ENCODE assay signal across 14 cellular contexts in genomic region chr22:31614781-31615480, GRCh38. TPM values are rescaled to one million over a fixed set of nuclear protein-coding genes. Genes with fewer than 3 reads are reported as not detected.
DNase-seq lines count a peak whose midpoint lies in the region; ATAC-seq and TF ChIP-seq lines count a peak whose summit lies in the region.
"Had no signal": no experiment of that assay in that cellular context is flagged by ENCODE, and none has a peak within 500 bp of the region (broad histone marks: within the 10 kb centered on the region; RNA-seq: fewer than 3 reads in every experiment).

No MANE protein-coding gene starts in this region.

- peaks cover 27% of the 10 kb centered on the region for H3K4me1 Mint-ChIP-seq in activated T-cell treated with anti-CD3 and anti-CD28 coated beads, Interleukin-2, amount 50 U/mL, for 72 hours (ENCODE audit: low read depth)

- H2AFZ ChIP-seq in Loucy (ENCODE audit: low read length): no peak overlapping the region

- H3K4me3 ChIP-seq in Loucy (ENCODE audit: low read length, poor library complexity, severe bottlenecking) (no peak overlapping the region), sigmoid colon (no peak overlapping the region)
- H3K4me3 ChIP-seq in effector memory CD4-positive, alpha-beta T cell (ENCODE audit: insufficient read depth, low read depth, low read length, poor library complexity, severe bottlenecking): no peak overlapping the region
- H3K4me3 ChIP-seq: Peyer's patch, prostate gland had no signal

- no peak overlapping the region for H3K4me3 Mint-ChIP-seq in activated T-cell treated with anti-CD3 and anti-CD28 coated beads, Interleukin-2, amount 50 U/mL, for 72 hours

- WGBS in sigmoid colon, 2 donors: 77 to 91% methylated on average over 18 of the region's 18 CpGs

- no peaks in the 10 kb centered on the region for H3K27me3 ChIP-seq in Loucy (ENCODE audit: insufficient read depth, low read length, poor library complexity, severe bottlenecking)
- no peaks in the 10 kb centered on the region for H3K27me3 ChIP-seq in effector memory CD4-positive, alpha-beta T cell (replicated peaks; ENCODE audit: control insufficient read depth, insufficient read depth, low read length, poor library complexity, severe bottlenecking)
- H3K27me3 ChIP-seq in sigmoid colon: no peaks in the 10 kb centered on the region
- H3K27me3 ChIP-seq: Peyer's patch had no signal

- H3K9me3 ChIP-seq in Loucy (ENCODE audit: insufficient read depth, low read depth, low read length): no peaks in the 10 kb centered on the region
- no peaks in the 10 kb centered on the region for H3K9me3 ChIP-seq in effector memory CD4-positive, alpha-beta T cell (ENCODE audit: control insufficient read depth, low read length)
- H3K9me3 ChIP-seq in sigmoid colon: no peaks in the 10 kb centered on the region
- H3K9me3 ChIP-seq: Peyer's patch, prostate gland had no signal

- TF ChIP-seq POLR2A in sigmoid colon (IDR thresholded peaks at IDR 0.05): no peak

- TF ChIP-seq CTCF in Loucy (conservative IDR thresholded peaks at IDR 0.05; ENCODE audit: low read length): no peak
- no peak for TF ChIP-seq CTCF in sigmoid colon (IDR thresholded peaks at IDR 0.05)

- no peaks in the 10 kb centered on the region for H3K27me3 Mint-ChIP-seq in activated T-cell treated with anti-CD3 and anti-CD28 coated beads, Interleukin-2, amount 50 U/mL, for 72 hours (ENCODE audit: low read depth)

- ATAC-seq in activated T-cell treated with anti-CD3 and anti-CD28 coated beads, Interleukin-2, amount 50 U/mL, for 72 hours (replicated peaks in 1 of 2): no peak

- H3F3A ChIP-seq in Loucy (ENCODE audit: low read depth): no peaks in the 10 kb centered on the region

- H3K36me3 ChIP-seq in Loucy (ENCODE audit: insufficient read depth, low read length) (peaks cover 32% of the 10 kb centered on the region; the same call in 1 of the 2 replicates), sigmoid colon (peaks cover 0 to 32% (median 17%) of the 10 kb centered on the region in 4 donors)
- peaks cover 57% of the 10 kb centered on the region for H3K36me3 ChIP-seq in effector memory CD4-positive, alpha-beta T cell (ENCODE audit: control insufficient read depth, insufficient read depth, low read length)
- H3K36me3 ChIP-seq: prostate gland had no signal

- H3K9ac ChIP-seq in Loucy (ENCODE audit: low read depth, low read length, poor library complexity, severe bottlenecking): peak overlapping the region; percentile 6

- intact Hi-C loops in sigmoid colon (cut with DNase I): no loop called here

- H3K9me3 Mint-ChIP-seq in activated T-cell treated with anti-CD3 and anti-CD28 coated beads, Interleukin-2, amount 50 U/mL, for 72 hours: no peaks in the 10 kb centered on the region

- no peak for TF ChIP-seq EP300 in sigmoid colon (IDR thresholded peaks at IDR 0.05)

- H3K36me3 Mint-ChIP-seq in activated T-cell treated with anti-CD3 and anti-CD28 coated beads, Interleukin-2, amount 50 U/mL, for 72 hours (ENCODE audit: insufficient read depth in 2 of 2): peaks cover 4 to 17% of the 10 kb centered on the region in 2 donors

- H3K27ac ChIP-seq in effector memory CD4-positive, alpha-beta T cell (ENCODE audit: insufficient read depth, low read length, poor library complexity, severe bottlenecking): peak overlapping the region; percentile 11
- peak overlapping the region in 1 of 4 donors; percentile 12 for H3K27ac ChIP-seq in sigmoid colon
- H3K27ac ChIP-seq: prostate gland had no signal

- DNase-seq in activated T-cell treated with anti-CD3 and anti-CD28 coated beads, Interleukin-2, amount 50 U/mL, for 72 hours: no peak
- DNase-seq in activated T-cell treated with anti-CD3 and anti-CD28 coated beads, Interleukin-2, amount 50 U/mL, for 1 hour: no peak
- no peak for DNase-seq in effector memory CD4-positive, alpha-beta T cell
- DNase-seq in sigmoid colon (peak; percentile 50), epidermal melanocyte (ENCODE audit: insufficient read length, low spot score) (no peak), NCI-H2029 treated with DMSO at 0.1 percent for 48 hours (lab: John Stamatoyannopoulos, UW) (no peak), dermis blood vessel endothelial cell (no peak)
- DNase-seq: DMS79, KBM-7, NCI-H1436 treated with DMSO at 0.1 percent for 48 hours, NCI-H524 treated with DMSO at 0.1 percent for 48 hours had no signal

- no peak overlapping the region for H3K4me2 ChIP-seq in Loucy (ENCODE audit: low read depth, low read length, poor library complexity, severe bottlenecking)

- H3K9me2 ChIP-seq in Loucy (replicated peaks; ENCODE audit: low read depth, low read length): no peaks in the 10 kb centered on the region

- no peaks in the 10 kb centered on the region for H3K79me2 ChIP-seq in Loucy (ENCODE audit: insufficient read depth, low read length)

- H3K4me1 ChIP-seq in Loucy (ENCODE audit: insufficient read depth, low read length, poor library complexity, severe bottlenecking) (peaks cover 9% of the 10 kb centered on the region), sigmoid colon (peaks cover 0 to 27% (median 16%) of the 10 kb centered on the region in 4 donors)
- H3K4me1 ChIP-seq in effector memory CD4-positive, alpha-beta T cell (ENCODE audit: control insufficient read depth, insufficient read depth, low read length, poor library complexity, severe bottlenecking): no peaks in the 10 kb centered on the region
- H3K4me1 ChIP-seq: prostate gland had no signal

- no peaks in the 10 kb centered on the region for H4K20me1 ChIP-seq in Loucy (ENCODE audit: insufficient read depth, low read length, poor library complexity, severe bottlenecking)

- H3K27ac Mint-ChIP-seq in activated T-cell treated with anti-CD3 and anti-CD28 coated beads, Interleukin-2, amount 50 U/mL, for 72 hours: peak overlapping the region; percentile 90

RNA-seq across cellular contexts. Expression of gene PISD, which starts 47.1 kb away (rescaled TPM):
- total RNA-seq in activated T-cell treated with anti-CD3 and anti-CD28 coated beads, Interleukin-2, amount 50 U/mL, for 72 hours: 10 to 100 TPM; 38.0 to 38.5 TPM
- total RNA-seq in sigmoid colon (10 to 100 TPM; 17.3 to 40.3 (median 26.6) TPM), dermis blood vessel endothelial cell (52.6 and 58.3 TPM in 2 replicates)
- 10 to 100 TPM; 10.8 to 29.3 (median 11.6) TPM for polyA plus RNA-seq in sigmoid colon
